8 cellular contexts compared by ENCODE assay signal in the genomic region with DNA sequence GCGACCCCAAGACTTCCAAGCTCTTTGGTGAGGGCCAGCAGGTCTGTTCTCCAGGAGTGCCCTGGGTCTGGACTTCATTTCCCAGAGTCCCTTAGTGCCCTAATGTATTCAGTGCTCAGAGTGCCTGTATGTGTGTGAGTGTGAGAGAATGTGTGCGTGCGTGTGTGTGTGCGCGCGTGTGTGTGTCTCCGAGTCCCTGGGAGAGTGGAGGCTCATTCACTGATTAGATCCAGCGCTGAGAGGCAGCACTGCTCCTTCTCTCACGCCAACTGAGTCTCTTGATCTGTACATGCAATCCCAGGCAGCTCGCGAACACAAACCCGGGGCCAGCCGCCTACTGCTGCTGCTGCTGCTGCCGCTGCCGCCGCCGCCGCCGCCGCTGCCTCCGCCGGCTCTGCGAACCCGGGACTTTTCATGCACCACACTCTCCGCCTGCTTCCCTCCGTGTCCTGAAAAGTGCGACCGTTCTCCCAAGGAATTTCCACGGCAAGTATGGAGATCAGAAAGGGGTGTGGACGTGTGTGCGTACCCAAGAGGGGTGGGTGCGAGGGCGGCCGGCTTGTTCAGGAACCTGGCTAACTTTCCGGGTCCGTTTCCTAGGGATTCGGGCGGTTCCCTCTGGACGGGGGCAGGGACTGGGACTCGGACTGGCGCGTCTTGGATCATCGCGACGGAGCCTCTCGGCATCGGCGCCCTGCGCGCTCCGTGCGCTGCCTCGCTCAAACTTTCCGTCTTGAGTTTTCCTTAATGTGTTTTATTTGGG. TPM values are rescaled to one million over a fixed set of nuclear protein-coding genes. Genes with fewer than 3 reads are reported as not detected.
A peak's percentile ranks its signal among the peaks of the same experiment; 100 is the strongest.
DNase-seq lines count a peak whose midpoint lies in the region; ATAC-seq and TF ChIP-seq lines count a peak whose summit lies in the region.

A gene (plus strand): TSS at position 215 of the 763 bp plus-strand sequence.

- H3K9me3 Mint-ChIP-seq in Calu3 (ENCODE audit: low read depth, unreplicated experiment) (no peaks in the 10 kb centered on the region), brain (peaks cover 0 to 2% (median 0%) of the 10 kb centered on the region in 5 experiments)

- peak within 1 kb of the TSS; percentile 79 for H3K4me3 Mint-ChIP-seq in Calu3 (ENCODE audit: low read depth, unreplicated experiment)
- peak within 1 kb of the TSS; percentile 89 to 91 (median 90) for H3K4me3 Mint-ChIP-seq in brain

- in situ Hi-C loops in SK-MEL-5 (cut with HindIII; ENCODE audit: low pct_unique_long_range_greater_than_20kb, low sequenced_read_pairs): no loop called here

- H3K4me3 ChIP-seq in iPS-11a (ENCODE audit: low read depth, low read length): peak within 1 kb of the TSS; percentile 83

- CTCF ChIA-PET in Calu3 (lab: Charles Lee): no interaction called here

- intact Hi-C loops in Calu3 (cut with micrococcal nuclease; ENCODE audit: unreplicated experiment): no loop called here

- no peak for ATAC-seq in GM18873 (IDR thresholded peaks at IDR 0.05; ENCODE audit: low FRiP score, unreplicated experiment)

- no peaks in the 10 kb centered on the region for H3K4me1 Mint-ChIP-seq in Calu3 (ENCODE audit: low read depth, unreplicated experiment)
- H3K4me1 Mint-ChIP-seq in brain: peaks cover 34% of the 10 kb centered on the region

- BruUV-seq in Calu3 (replicated peaks; lab: Mats Ljungman, UMichigan): no TSS peak

- DNase-seq in Calu3 (peak; percentile 62), Kasumi-1 (lab: John Stamatoyannopoulos, UW) (peak; percentile 95 to 97), SK-MEL-5 (ENCODE audit: low read depth, low spot score) (peak; percentile 82), pulmonary artery endothelial cell (ENCODE audit: low read depth, low spot score) (peak; percentile 26), cerebellar nuclear complex (lab: John Stamatoyannopoulos, UW) (no peak)

- peaks cover 18% of the 10 kb centered on the region for H3K36me3 Mint-ChIP-seq in Calu3 (ENCODE audit: insufficient read depth, unreplicated experiment)
- no peaks in the 10 kb centered on the region for H3K36me3 Mint-ChIP-seq in brain

- no peak within 1 kb of the TSS for H3K27ac Mint-ChIP-seq in Calu3 (ENCODE audit: unreplicated experiment)
- H3K27ac Mint-ChIP-seq in brain: peak within 1 kb of the TSS; percentile 30 to 62 (median 43)

- H3K27me3 Mint-ChIP-seq in Calu3 (ENCODE audit: unreplicated experiment) (peaks cover 19% of the 10 kb centered on the region), brain (peaks cover 29% of the 10 kb centered on the region)

- TF ChIP-seq CTCF in Calu3 (IDR thresholded peaks at IDR 0.05; ENCODE audit: unreplicated experiment): no peak
- TF ChIP-seq CTCF in brain (conservative IDR thresholded peaks at IDR 0.05): no peak

RNA-seq across cellular contexts. Expression of the gene that starts here (rescaled TPM):
- total RNA-seq in Calu3 (2022) (65.7 and 68.7 TPM in 2 replicates), pulmonary artery endothelial cell (67.6 and 76.7 TPM in 2 replicates)
- 60.9 and 68.8 TPM in 2 replicates for total RNA-seq in SK-MEL-5 (2014; rRNA removed; shearing (Covaris generic))
- polyA plus RNA-seq in SK-MEL-5 (2015; cell fraction: cytosol; rRNA removed): 150 and 172 TPM in 2 replicates
- 90.3 and 102 TPM in 2 replicates for polyA plus RNA-seq in SK-MEL-5 (2015; cell fraction: nucleus; rRNA removed)
- polyA plus RNA-seq in brain (ENCODE audit: insufficient read depth, low read depth, low replicate concordance): 120 TPM

Comparison
In these comparisons a context has a peak if more than half of its experiments do, and no peak if none do; other contexts are left out.
1. DNase-seq: peak in Calu3 (single experiment), Kasumi-1 (2 of 2), SK-MEL-5 (single experiment) and pulmonary artery endothelial cell (single experiment); none in cerebellar nuclear complex (0 of 2).